In genomic region chr18:12336887-12337286, GRCh38 we compare ENCODE assay signal across 11 cellular contexts. TPM values are rescaled to one million over a fixed set of nuclear protein-coding genes. Genes with fewer than 3 reads are reported as not detected.
DNase-seq lines count a peak whose midpoint lies in the region; ATAC-seq and TF ChIP-seq lines count a peak whose summit lies in the region.
"Had no signal": no experiment of that assay in that cellular context is flagged by ENCODE, and none has a peak within 500 bp of the region (broad histone marks: within the 10 kb centered on the region; RNA-seq: fewer than 3 reads in every experiment).

No MANE protein-coding gene starts in this region.

- H3T11ph ChIP-seq in H9 (ENCODE audit: low read length), result peak overlapping the region; percentile 71

- no peak overlapping the region for H2BK12ac ChIP-seq in H9 (ENCODE audit: insufficient read length, low read depth, low read length)

- DNase-seq in H9 (no peak), RWPE1 (ENCODE audit: low spot score) (peak; percentile 31), NCI-H1930 (lab: John Stamatoyannopoulos, UW) (no peak), NCI-H526 treated with DMSO at 0.1 percent for 48 hours (lab: John Stamatoyannopoulos, UW) (no peak), SIG-M5 treated with dmso at 0.1 percent for 504 hours (lab: John Stamatoyannopoulos, UW; ENCODE audit: unreplicated experiment) (no peak)
- DNase-seq in natural killer cell treated with Interleukin-12 subunit alpha and Interleukin-12 subunit beta and Interleukin-15 and Interleukin-18, amount 100 ng/mL, for 72 hours (ENCODE audit: low spot score), result no peak
- DNase-seq: SIG-M5 had no signal

- H3K4me3 Mint-ChIP-seq in H9, result peak overlapping the region; percentile 31 to 60
- no peak overlapping the region for H3K4me3 Mint-ChIP-seq in natural killer cell treated with Interleukin-12 subunit alpha and Interleukin-12 subunit beta and Interleukin-15 and Interleukin-18, amount 100 ng/mL, for 72 hours
- H3K4me3 Mint-ChIP-seq: central memory CD8-positive, alpha-beta T cell had no signal

- no peak for TF ChIP-seq CTCF in 22Rv1 (IDR thresholded peaks at IDR 0.05)
- no peak for TF ChIP-seq CTCF in H9 (conservative IDR thresholded peaks at IDR 0.05)
- TF ChIP-seq CTCF in RWPE1 (conservative IDR thresholded peaks at IDR 0.05; ENCODE audit: low read depth), result no peak

- H4K5ac ChIP-seq in H9 (ENCODE audit: insufficient read length, low read depth, low read length), result no peak overlapping the region

- H3K4me3 ChIP-seq in iPS-18a (ENCODE audit: low read length), result peak overlapping the region; percentile 26
- H3K4me3 ChIP-seq: BLaER1 treated with 17β-estradiol and CSF1 and Interleukin-3, amounts not matched to agents 10 nM and 100 nM had no signal

- peak overlapping the region; percentile 72; the same call in 1 of the 2 replicates for H3K14ac ChIP-seq in H9 (ENCODE audit: insufficient read depth, low read length)

- no peaks in the 10 kb centered on the region for H3K27me3 Mint-ChIP-seq in H9 (ENCODE audit: low read depth)
- H3K27me3 Mint-ChIP-seq in natural killer cell treated with Interleukin-12 subunit alpha and Interleukin-12 subunit beta and Interleukin-15 and Interleukin-18, amount 100 ng/mL, for 72 hours, result no peaks in the 10 kb centered on the region
- H3K27me3 Mint-ChIP-seq: central memory CD8-positive, alpha-beta T cell had no signal

- H3K27ac Mint-ChIP-seq in H9, result peak overlapping the region; percentile 93 to 98 (median 94)
- H3K27ac Mint-ChIP-seq in natural killer cell treated with Interleukin-12 subunit alpha and Interleukin-12 subunit beta and Interleukin-15 and Interleukin-18, amount 100 ng/mL, for 72 hours, result no peak overlapping the region

- peak overlapping the region; percentile 78 for H3K18ac ChIP-seq in H9 (ENCODE audit: insufficient read length, low read depth, low read length)

- H3K4me1 Mint-ChIP-seq in H9, result peaks cover 50 to 57% of the 10 kb centered on the region in 2 experiments
- no peaks in the 10 kb centered on the region for H3K4me1 Mint-ChIP-seq in natural killer cell treated with Interleukin-12 subunit alpha and Interleukin-12 subunit beta and Interleukin-15 and Interleukin-18, amount 100 ng/mL, for 72 hours (ENCODE audit: low read depth in 2 of 2)

- no peak overlapping the region for H2AK5ac ChIP-seq in H9 (ENCODE audit: insufficient read length, low read length)

- no peak overlapping the region for H2AFZ ChIP-seq in H9 (ENCODE audit: low read length)

- H3K23me2 ChIP-seq in H9 (ENCODE audit: insufficient read length, low read depth, low read length, poor library complexity, severe bottlenecking), result no peaks in the 10 kb centered on the region

- H4K8ac ChIP-seq in H9 (replicated peaks; ENCODE audit: insufficient read length, low read depth, low read length), result no peak overlapping the region

- peak overlapping the region; percentile 33 for H3K4me2 ChIP-seq in H9 (ENCODE audit: insufficient read depth, insufficient read length, low read length)
- H3K4me2 ChIP-seq: BLaER1 treated with 17β-estradiol and CSF1 and Interleukin-3, amounts not matched to agents 10 nM and 100 nM had no signal

- no peak overlapping the region for H4K91ac ChIP-seq in H9 (ENCODE audit: insufficient read length, low read depth, low read length)

- no peak for ATAC-seq in natural killer cell treated with Interleukin-12 subunit alpha and Interleukin-12 subunit beta and Interleukin-15 and Interleukin-18, amount 100 ng/mL, for 72 hours

- no peak overlapping the region for H3K56ac ChIP-seq in H9 (ENCODE audit: insufficient read length, low read depth, low read length)

- POLR2A ChIA-PET in RWPE1 (lab: Yijun Ruan, JAX; ENCODE audit: low non-redundant PET), result no interaction called here

- H3K27ac ChIP-seq in 22Rv1 (peak overlapping the region; percentile 23; the same call in 1 of the 2 replicates), H9 (ENCODE audit: insufficient read length, low read depth, low read length) (peak overlapping the region; percentile 88), RWPE1 (no peak overlapping the region), iPS-18a (ENCODE audit: low read length) (peak overlapping the region; percentile 67)
- H3K27ac ChIP-seq: BLaER1 treated with 17β-estradiol and CSF1 and Interleukin-3, amounts not matched to agents 10 nM and 100 nM had no signal

- H2BK120ac ChIP-seq in H9 (ENCODE audit: low read depth, low read length, poor library complexity, severe bottlenecking), result peak overlapping the region; percentile 15

- H3K23ac ChIP-seq in H9 (ENCODE audit: insufficient read length, low read depth, low read length), result no peak overlapping the region

- H3K4ac ChIP-seq in H9 (ENCODE audit: low read depth, low read length), result no peak overlapping the region; the same call in 1 of the 2 replicates

- no peaks in the 10 kb centered on the region for H4K20me1 ChIP-seq in H9 (ENCODE audit: control insufficient read depth, insufficient read depth, insufficient read length)

- no peaks in the 10 kb centered on the region for H3K79me2 ChIP-seq in H9 (ENCODE audit: insufficient read depth, low read length)

- peaks cover 33% of the 10 kb centered on the region; the same call in 1 of the 2 replicates for H3K4me1 ChIP-seq in H9 (ENCODE audit: insufficient read depth, low read length)
- peaks cover 49% of the 10 kb centered on the region for H3K4me1 ChIP-seq in iPS-18a (ENCODE audit: control insufficient read depth, low read depth, low read length)
- H3K4me1 ChIP-seq: BLaER1 treated with 17β-estradiol and CSF1 and Interleukin-3, amounts not matched to agents 10 nM and 100 nM had no signal

- H2BK20ac ChIP-seq in H9 (ENCODE audit: low read depth, low read length, poor library complexity, severe bottlenecking), result no peak overlapping the region

- peaks cover 0 to 5% of the 10 kb centered on the region in 2 experiments; a peak in 2 of 5 replicates for H3K9me3 Mint-ChIP-seq in H9
- H3K9me3 Mint-ChIP-seq in natural killer cell treated with Interleukin-12 subunit alpha and Interleukin-12 subunit beta and Interleukin-15 and Interleukin-18, amount 100 ng/mL, for 72 hours, result no peaks in the 10 kb centered on the region
- H3K9me3 Mint-ChIP-seq: central memory CD8-positive, alpha-beta T cell had no signal

- WGBS in H9 (ENCODE audit: extremely low coverage, insufficient read length, low lambda C conversion rate), result no CpG with 5 or more reads among the region's 6 CpGs

- peak overlapping the region; percentile 9 for H2BK5ac ChIP-seq in H9 (ENCODE audit: insufficient read length, low read length)

- peaks cover 8% of the 10 kb centered on the region for H3K36me3 ChIP-seq in iPS-18a (ENCODE audit: control insufficient read depth, low read depth, low read length)

- H3K79me1 ChIP-seq in H9 (ENCODE audit: insufficient read depth, low read depth, low read length, poor library complexity, severe bottlenecking), result no peaks in the 10 kb centered on the region

- CTCF ChIA-PET in RWPE1 (lab: Yijun Ruan, JAX), result interaction anchor here (1.0 kb wide), 1 partner anchor 9 kb away, joined by 4 read pairs; no protein-coding TSS in a partner anchor

- peaks cover 21 to 28% (median 25%) of the 10 kb centered on the region in 3 experiments for H3K36me3 Mint-ChIP-seq in H9 (ENCODE audit: insufficient read depth in 1 of 3, low read depth in 3 of 3)
- H3K36me3 Mint-ChIP-seq in natural killer cell treated with Interleukin-12 subunit alpha and Interleukin-12 subunit beta and Interleukin-15 and Interleukin-18, amount 100 ng/mL, for 72 hours, result peaks cover 21% of the 10 kb centered on the region

- H3K9me3 ChIP-seq in H9 (ENCODE audit: control insufficient read depth, low read depth, low read length), result no peaks in the 10 kb centered on the region
- no peaks in the 10 kb centered on the region for H3K9me3 ChIP-seq in iPS-18a (ENCODE audit: control insufficient read depth, low read depth, low read length)
- H3K9me3 ChIP-seq: BLaER1 treated with 17β-estradiol and CSF1 and Interleukin-3, amounts not matched to agents 10 nM and 100 nM had no signal

- H3K27me3 ChIP-seq in H9 (ENCODE audit: insufficient read depth, low read length), result no peaks in the 10 kb centered on the region
- H3K27me3 ChIP-seq in iPS-18a (ENCODE audit: control insufficient read depth, insufficient read depth, low read length), result no peaks in the 10 kb centered on the region
- H3K27me3 ChIP-seq: BLaER1 treated with 17β-estradiol and CSF1 and Interleukin-3, amounts not matched to agents 10 nM and 100 nM had no signal

- no peak overlapping the region for H2BK15ac ChIP-seq in H9 (ENCODE audit: low read depth, low read length)

- H3K9ac ChIP-seq in H9 (ENCODE audit: extremely low read depth, insufficient read length, low read length) (no peak overlapping the region), iPS-18a (ENCODE audit: low read length) (peak overlapping the region; percentile 62)
- H3K9ac ChIP-seq: BLaER1 treated with 17β-estradiol and CSF1 and Interleukin-3, amounts not matched to agents 10 nM and 100 nM had no signal

RNA-seq across cellular contexts. Expression of gene TUBB6, which starts 28.8 kb away (rescaled TPM):
- total RNA-seq in H9 (2021), result 134 and 135 TPM in 2 replicates
- total RNA-seq in natural killer cell treated with Interleukin-12 subunit alpha and Interleukin-12 subunit beta and Interleukin-15 and Interleukin-18, amount 100 ng/mL, for 72 hours, result 1 to 10 TPM; 3.7 to 7.3 TPM

RNA-seq across cellular contexts. Expression of gene AFG3L2, which starts 40.1 kb away (rescaled TPM):
- total RNA-seq in H9 (2021), result 73.5 and 75.8 TPM in 2 replicates
- 10 to 100 TPM; 45.1 to 74.1 TPM for total RNA-seq in natural killer cell treated with Interleukin-12 subunit alpha and Interleukin-12 subunit beta and Interleukin-15 and Interleukin-18, amount 100 ng/mL, for 72 hours

Comparison
In these comparisons a context has a peak if more than half of its experiments do, and no peak if none do; other contexts are left out.
1. H3K27ac Mint-ChIP-seq: peak in H9 (3 of 3); none in natural killer cell treated with Interleukin-12 subunit alpha and Interleukin-12 subunit beta and Interleukin-15 and Interleukin-18, amount 100 ng/mL, for 72 hours (0 of 2).
2. RNA of gene TUBB6, which starts 28.8 kb away (total RNA-seq): 134 to 135 TPM in H9; 3.7 to 7.3 TPM in natural killer cell treated with Interleukin-12 subunit alpha and Interleukin-12 subunit beta and Interleukin-15 and Interleukin-18, amount 100 ng/mL, for 72 hours; every median in the first group is over 10 times any median in the second.